In the genomic region with DNA sequence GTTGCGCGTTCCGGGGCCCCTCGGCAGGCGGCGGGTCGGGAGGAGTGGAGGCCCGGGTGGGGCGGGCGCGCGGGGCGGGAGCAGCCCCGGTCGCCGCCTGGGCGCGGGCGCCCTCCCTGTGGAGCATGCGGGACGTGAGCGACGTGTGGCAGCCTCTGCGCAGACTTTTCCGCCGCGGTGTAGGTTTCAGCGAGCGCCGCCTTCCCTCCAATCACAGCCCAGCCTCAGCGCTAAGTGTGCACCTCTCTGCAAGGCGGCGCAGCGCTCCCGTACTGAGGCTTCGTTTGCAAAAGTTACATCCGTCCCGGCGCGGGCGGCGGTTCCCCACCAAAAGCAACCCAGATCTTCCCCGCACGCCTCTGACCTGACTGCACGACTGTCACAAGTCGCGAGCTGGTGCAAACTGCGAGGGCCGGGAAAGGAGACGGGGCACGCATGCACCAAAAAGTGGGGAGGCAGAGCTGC, we compare ENCODE assay signal across 8 cellular contexts. TPM values are rescaled to one million over a fixed set of nuclear protein-coding genes. Genes with fewer than 3 reads are reported as not detected.
A peak's percentile ranks its signal among the peaks of the same experiment; 100 is the strongest.
DNase-seq lines count a peak whose midpoint lies in the region; ATAC-seq and TF ChIP-seq lines count a peak whose summit lies in the region.

No MANE protein-coding gene starts in this region.

- peak overlapping the region; percentile 56 for H3K4me3 ChIP-seq in SU-DHL-6 (ENCODE audit: insufficient read depth, low read length, poor library complexity, severe bottlenecking)

- H3K4me2 ChIP-seq in SU-DHL-6 (ENCODE audit: low read depth, low read length, poor library complexity, severe bottlenecking) = peak overlapping the region; percentile 96

- H3K9me3 ChIP-seq in SU-DHL-6 (ENCODE audit: insufficient read depth, low read length) = no peaks in the 10 kb centered on the region

- ATAC-seq in HG03469 (IDR thresholded peaks at IDR 0.05; ENCODE audit: unreplicated experiment) (peak; percentile 36), sciatic nerve (peak; percentile 44)

- H3K27ac ChIP-seq in SU-DHL-6 (ENCODE audit: low read depth, low read length) = peak overlapping the region; percentile 66

- H3K9ac ChIP-seq in SU-DHL-6 (ENCODE audit: low read length) = peak overlapping the region; percentile 79

- intact Hi-C loops in sciatic nerve (cut with DNase I) = loop anchor here (10.0 kb wide), 2 partner anchors 57 to 203 kb away; no protein-coding TSS in a partner anchor

- H2AFZ ChIP-seq in SU-DHL-6 (ENCODE audit: low read depth, low read length, severe bottlenecking) = no peak overlapping the region

- peaks cover 22% of the 10 kb centered on the region for H3K79me2 ChIP-seq in SU-DHL-6 (ENCODE audit: insufficient read depth, low read length)

- no peak for TF ChIP-seq CTCF in SU-DHL-6 (IDR thresholded peaks at IDR 0.05; ENCODE audit: insufficient read depth, low read length, poor library complexity, severe bottlenecking)

- peak; percentile 84 for DNase-seq in Ammon's horn (ENCODE audit: low spot score)
- peak; percentile 61 for DNase-seq in GM19240 (ENCODE audit: insufficient read length, low spot score)
- peak; percentile 43 for DNase-seq in amniotic epithelial cell (ENCODE audit: low read depth)
- DNase-seq in hippocampal formation (lab: John Stamatoyannopoulos, UW) = peak; percentile 49 to 60
- DNase-seq in sciatic nerve (ENCODE audit: low spot score) = peak; percentile 85
- DNase-seq in H4 (ENCODE audit: low spot score) = no peak

- no peaks in the 10 kb centered on the region for H3K9me2 ChIP-seq in SU-DHL-6 (replicated peaks; ENCODE audit: insufficient read depth, low read length)

- no peaks in the 10 kb centered on the region for H3K27me3 ChIP-seq in SU-DHL-6 (ENCODE audit: low read length)

- H3K36me3 ChIP-seq in SU-DHL-6 (ENCODE audit: low read length) = no peaks in the 10 kb centered on the region

- H4K20me1 ChIP-seq in SU-DHL-6 (ENCODE audit: low read depth, low read length) = peaks cover 4% of the 10 kb centered on the region; the same call in 1 of the 2 replicates

- H3F3A ChIP-seq in SU-DHL-6 (ENCODE audit: insufficient read depth) = peaks cover 16% of the 10 kb centered on the region

RNA-seq across cellular contexts. Expression of gene PFKFB3, which starts 1.2 kb away (rescaled TPM):
- 87.7 TPM for total RNA-seq in sciatic nerve
- total RNA-seq in H4 (2014; rRNA removed; shearing (Covaris generic)) = 11.3 and 12.4 TPM in 2 replicates
